23 cellular contexts compared by ENCODE assay signal in the genomic region with DNA sequence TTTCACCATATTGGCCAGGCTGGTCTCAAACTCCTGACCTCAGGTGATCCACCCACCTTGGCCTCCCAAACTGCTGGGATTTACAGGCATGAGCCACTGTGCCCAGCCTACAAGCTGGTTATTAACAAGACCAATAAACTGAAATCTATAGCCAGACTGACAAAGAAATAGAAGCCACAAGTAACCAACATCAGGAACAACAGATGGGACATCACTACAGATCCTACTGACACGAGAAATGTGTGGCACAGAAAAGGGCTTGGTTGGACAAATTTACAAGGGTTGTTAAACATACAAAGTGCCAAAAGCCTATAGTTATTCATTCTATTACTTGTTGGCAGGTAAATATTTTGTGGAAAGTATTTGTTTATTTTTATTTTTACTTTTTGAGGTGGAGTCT. TPM values are rescaled to one million over a fixed set of nuclear protein-coding genes. Genes with fewer than 3 reads are reported as not detected.
A peak's percentile ranks its signal among the peaks of the same experiment; 100 is the strongest.
DNase-seq lines count a peak whose midpoint lies in the region; ATAC-seq, FAIRE-seq and TF ChIP-seq lines count a peak whose summit lies in the region.
"Had no signal": no experiment of that assay in that cellular context is flagged by ENCODE, and none has a peak within 500 bp of the region (broad histone marks: within the 10 kb centered on the region; RNA-seq: fewer than 3 reads in every experiment).

No MANE protein-coding gene starts in this region.

- intact Hi-C loops in A673 (cut with micrococcal nuclease; ENCODE audit: unreplicated experiment) (no loop called here), endothelial cell of umbilical vein (cut with micrococcal nuclease) (loop anchor here (2.0 to 5.0 kb wide), 2 partner anchors 16 to 34 kb away; a partner anchor contains a TSS), dorsolateral prefrontal cortex (cut with DNase I) (no loop called here)

- peak overlapping the region; percentile 7 for H3K9ac ChIP-seq in endothelial cell of umbilical vein (replicated peaks; ENCODE audit: extremely low read depth, insufficient read depth, low read length)
- H3K9ac ChIP-seq: BLaER1 had no signal

- H3K27ac ChIP-seq in A673 (ENCODE audit: low read depth, low read length, poor library complexity, severe bottlenecking) (peak overlapping the region; percentile 2), RWPE2 (ENCODE audit: poor library complexity, severe bottlenecking) (peak overlapping the region; percentile 71), endothelial cell of umbilical vein (ENCODE audit: insufficient read depth, low read depth, low read length) (peak overlapping the region; percentile 86), osteoblast (ENCODE audit: low read depth, low read length) (peak overlapping the region; percentile 57), dorsolateral prefrontal cortex (no peak overlapping the region)
- H3K27ac ChIP-seq: BLaER1, SJCRH30 had no signal

- H4K20me1 ChIP-seq in endothelial cell of umbilical vein (replicated peaks; ENCODE audit: control insufficient read depth, extremely low read depth, insufficient read depth, low read length), result peaks cover 2% of the 10 kb centered on the region
- peaks cover 61% of the 10 kb centered on the region for H4K20me1 ChIP-seq in osteoblast (ENCODE audit: insufficient read depth, low read length)

- no peak for TF ChIP-seq POLR2A in endothelial cell of umbilical vein (IDR thresholded peaks at IDR 0.05; ENCODE audit: low read depth, low read length)

- H3K36me3 ChIP-seq in A673 (ENCODE audit: insufficient read depth, low read length, poor library complexity, severe bottlenecking) (peaks cover 36% of the 10 kb centered on the region), RWPE2 (ENCODE audit: low read depth) (peaks cover 66% of the 10 kb centered on the region), endothelial cell of umbilical vein (ENCODE audit: control insufficient read depth in 2 of 2, extremely low read depth in 1 of 2, insufficient read depth in 2 of 2, low read length in 2 of 2) (peaks cover 2 to 8% of the 10 kb centered on the region in 2 experiments), osteoblast (ENCODE audit: insufficient read depth, low read length) (peaks cover 5% of the 10 kb centered on the region)

- CTCF ChIA-PET in A673 (lab: Charles Lee) (no interaction called here), endothelial cell of umbilical vein (lab: Charles Lee) (interaction anchor here (1.0 to 4.7 kb wide), 6 partner anchors 10 to 61 kb away, joined by 3 to 23 read pairs (median 9); no protein-coding TSS in a partner anchor)

- dilution Hi-C loops in endothelial cell of umbilical vein (cut with MboI; ENCODE audit: extremely low pct_ligation_motif_present, low sequenced_read_pairs), result no loop called here

- no peaks in the 10 kb centered on the region for H3K9me1 ChIP-seq in endothelial cell of umbilical vein (replicated peaks; ENCODE audit: control insufficient read depth, extremely low read depth, insufficient read depth, low read length)

- peak overlapping the region; percentile 44 for H3K4me2 ChIP-seq in endothelial cell of umbilical vein (ENCODE audit: insufficient read depth, low read length)
- peak overlapping the region; percentile 45 for H3K4me2 ChIP-seq in osteoblast (ENCODE audit: insufficient read depth, low read length)
- H3K4me2 ChIP-seq: BLaER1 had no signal

- TF ChIP-seq CTCF in A673 (conservative IDR thresholded peaks at IDR 0.05; ENCODE audit: low read depth, low read length) (no peak), RWPE2 (IDR thresholded peaks at IDR 0.05; ENCODE audit: poor library complexity, severe bottlenecking) (no peak), endothelial cell of umbilical vein (IDR thresholded peaks at IDR 0.05; ENCODE audit: extremely low read depth in 1 of 2, insufficient read depth in 1 of 2, low read depth in 1 of 2, low read length in 2 of 2) (no peak), osteoblast (IDR thresholded peaks at IDR 0.05; ENCODE audit: extremely low read depth, low read depth, low read length) (no peak), dorsolateral prefrontal cortex (IDR thresholded peaks at IDR 0.05 in 54 of 56, conservative IDR thresholded peaks at IDR 0.05 in 2 of 56; ENCODE audit: low read depth in 1 of 56, partially characterized antibody in 56 of 56) (no peak)

- H3K4me3 ChIP-seq in A673 (ENCODE audit: low read depth, low read length, poor library complexity, severe bottlenecking) (no peak overlapping the region), RWPE2 (ENCODE audit: severe bottlenecking) (no peak overlapping the region), endothelial cell of umbilical vein (replicated peaks in 1 of 3; ENCODE audit: insufficient read depth in 1 of 3, low read depth in 1 of 3, low read length in 3 of 3) (no peak overlapping the region), osteoblast (ENCODE audit: insufficient read depth, low read length) (no peak overlapping the region), dorsolateral prefrontal cortex (no peak overlapping the region)
- H3K4me3 ChIP-seq: BLaER1, SJCRH30 had no signal

- H3K9me3 ChIP-seq in A673 (ENCODE audit: low read depth, low read length, poor library complexity, severe bottlenecking), result peaks cover 4% of the 10 kb centered on the region
- H3K9me3 ChIP-seq in RWPE2 (ENCODE audit: severe bottlenecking), result no peaks in the 10 kb centered on the region
- H3K9me3 ChIP-seq in endothelial cell of umbilical vein (replicated peaks; ENCODE audit: control insufficient read depth, insufficient read depth, low read length), result no peaks in the 10 kb centered on the region
- no peaks in the 10 kb centered on the region for H3K9me3 ChIP-seq in osteoblast (ENCODE audit: low read depth, low read length)

- no TSS peak for BruUV-seq in A673 (replicated peaks; lab: Mats Ljungman, UMichigan)
- BruUV-seq in endothelial cell of umbilical vein (replicated peaks; lab: Mats Ljungman, UMichigan), result no TSS peak

- no peak overlapping the region for H2AFZ ChIP-seq in endothelial cell of umbilical vein (ENCODE audit: low read depth, low read length)
- no peak overlapping the region for H2AFZ ChIP-seq in osteoblast (ENCODE audit: low read length)

- H3K79me2 ChIP-seq in endothelial cell of umbilical vein (ENCODE audit: control insufficient read depth, insufficient read depth, low read length), result peaks cover 81% of the 10 kb centered on the region
- peaks cover 89% of the 10 kb centered on the region for H3K79me2 ChIP-seq in osteoblast (ENCODE audit: insufficient read depth, low read length)

- H3K4me1 ChIP-seq in A673 (ENCODE audit: insufficient read depth, low read length, poor library complexity, severe bottlenecking) (no peaks in the 10 kb centered on the region), RWPE2 (ENCODE audit: insufficient read depth, poor library complexity, severe bottlenecking) (peaks cover 16% of the 10 kb centered on the region), endothelial cell of umbilical vein (ENCODE audit: control insufficient read depth, extremely low read depth, insufficient read depth, low read length) (peaks cover 42% of the 10 kb centered on the region), osteoblast (ENCODE audit: insufficient read depth, low read length) (peaks cover 16% of the 10 kb centered on the region)
- H3K4me1 ChIP-seq: SJCRH30 had no signal

- ATAC-seq in RWPE2 (ENCODE audit: low read depth) (no peak), GM18502 (IDR thresholded peaks at IDR 0.05; ENCODE audit: poor library complexity, unreplicated experiment) (no peak)
- ATAC-seq: Panc1 had no signal

- DNase-seq in A673 (ENCODE audit: low spot score) (no peak), RWPE2 (ENCODE audit: low spot score) (peak; percentile 33), endothelial cell of umbilical vein (ENCODE audit: low read depth, low spot score) (no peak), osteoblast (ENCODE audit: insufficient read length, low spot score, missing footprints) (no peak), Ammon's horn (ENCODE audit: low spot score) (no peak), dorsolateral prefrontal cortex (no peak), AML-193 (lab: John Stamatoyannopoulos, UW) (no peak)
- DNase-seq: CD4-positive, alpha-beta T cell; COR-L47; DMS79; Kasumi-1; MM.1S; NCI-H1092; NCI-H1436; NCI-H187 treated with DMSO at 0.1 percent for 48 hours; NCI-H2107; NCI-H510A treated with DMSO at 0.1 percent for 48 hours; NCI-H748 treated with DMSO at 0.1 percent for 48 hours; SJCRH30 had no signal

- H3K27me3 ChIP-seq in A673 (replicated peaks; ENCODE audit: insufficient read depth, low read depth, low read length, poor library complexity) (no peaks in the 10 kb centered on the region), RWPE2 (ENCODE audit: insufficient read depth, poor library complexity, severe bottlenecking) (no peaks in the 10 kb centered on the region), endothelial cell of umbilical vein (ENCODE audit: control insufficient read depth in 2 of 2, insufficient read depth in 2 of 2, low read length in 2 of 2) (no peaks in the 10 kb centered on the region), osteoblast (ENCODE audit: insufficient read depth, low read length) (no peaks in the 10 kb centered on the region), dorsolateral prefrontal cortex (no peaks in the 10 kb centered on the region)
- H3K27me3 ChIP-seq: BLaER1, SJCRH30 had no signal

- peak; percentile 28 for FAIRE-seq in endothelial cell of umbilical vein (lab: Jason Lieb, UNC)

- POLR2A ChIA-PET in A673 (lab: Charles Lee; ENCODE audit: low non-redundant PET), result no interaction called here
- POLR2A ChIA-PET in endothelial cell of umbilical vein (lab: Charles Lee), result no interaction called here

RNA-seq across cellular contexts. Expression of a gene that starts 11.6 kb away (rescaled TPM):
- total RNA-seq in A673 (2021), result 238 and 250 TPM in 2 replicates
- 158 and 167 TPM in 2 replicates for total RNA-seq in endothelial cell of umbilical vein
- 85.2 and 97.2 TPM in 2 replicates for polyA plus RNA-seq in endothelial cell of umbilical vein
- polyA plus RNA-seq in endothelial cell of umbilical vein (2011; cell fraction: cytosol; rRNA removed), result 64.9 and 83.8 TPM in 2 replicates
- polyA plus RNA-seq in endothelial cell of umbilical vein (2011; cell fraction: nucleus; rRNA removed), result 382 and 473 TPM in 2 replicates
- 74.8 and 83.4 TPM in 2 replicates for polyA plus RNA-seq in endothelial cell of umbilical vein (2012)
- polyA minus RNA-seq in endothelial cell of umbilical vein, result 58.0 and 69.6 TPM in 2 replicates
- polyA minus RNA-seq in endothelial cell of umbilical vein (2011; cell fraction: cytosol; rRNA and poly(A)+ RNA removed), result 90.6 TPM
- 110 and 182 TPM in 2 replicates for polyA minus RNA-seq in endothelial cell of umbilical vein (2011; cell fraction: nucleus; rRNA and poly(A)+ RNA removed)
- total RNA-seq in osteoblast, result 60.4 TPM in 2 replicates
- 100 to 1,000 TPM in 85 of 120 experiments, 10 to 100 TPM in 35; 81.6 to 178 (median 109) TPM for total RNA-seq in dorsolateral prefrontal cortex

RNA-seq across cellular contexts. Expression of a gene that starts 32.9 kb away (rescaled TPM):
- total RNA-seq in A673 (2021) (2.1 and 2.7 TPM in 2 replicates), endothelial cell of umbilical vein (1.1 and 2.1 TPM in 2 replicates), osteoblast (under 0.01 and 0.29 TPM in 2 replicates), dorsolateral prefrontal cortex (10 to 100 TPM in 1 of 120 experiments, 1 to 10 TPM in 113, under 1 TPM in 6; 0.38 to 13.1 (median 3.6) TPM)
- polyA plus RNA-seq in endothelial cell of umbilical vein, result 0.06 and 0.22 TPM in 2 replicates
- polyA plus RNA-seq in endothelial cell of umbilical vein (2011; cell fraction: cytosol; rRNA removed), result 0.14 TPM in 2 replicates
- polyA plus RNA-seq in endothelial cell of umbilical vein (2011; cell fraction: nucleus; rRNA removed), result 0.76 and 0.90 TPM in 2 replicates
- polyA plus RNA-seq in endothelial cell of umbilical vein (2012), result not detected in 2 replicates
- polyA minus RNA-seq in endothelial cell of umbilical vein, result 0.19 and 0.23 TPM in 2 replicates
- polyA minus RNA-seq in endothelial cell of umbilical vein (2011; cell fraction: cytosol; rRNA and poly(A)+ RNA removed), result not detected
- 0.24 and 0.53 TPM in 2 replicates for polyA minus RNA-seq in endothelial cell of umbilical vein (2011; cell fraction: nucleus; rRNA and poly(A)+ RNA removed)
- total RNA-seq: A172 had no signal

RNA-seq across cellular contexts. Expression of a gene that starts 43.4 kb away (rescaled TPM):
- 154 and 192 TPM in 2 replicates for total RNA-seq in A673 (2021)
- 322 and 361 TPM in 2 replicates for total RNA-seq in endothelial cell of umbilical vein
- 954 and 1,384 TPM in 2 replicates for polyA plus RNA-seq in endothelial cell of umbilical vein
- polyA plus RNA-seq in endothelial cell of umbilical vein (2011; cell fraction: cytosol; rRNA removed), result 542 and 715 TPM in 2 replicates
- polyA plus RNA-seq in endothelial cell of umbilical vein (2011; cell fraction: nucleus; rRNA removed), result 348 and 443 TPM in 2 replicates
- polyA plus RNA-seq in endothelial cell of umbilical vein (2012), result 232 and 368 TPM in 2 replicates
- 127 and 173 TPM in 2 replicates for polyA minus RNA-seq in endothelial cell of umbilical vein
- 41.4 TPM for polyA minus RNA-seq in endothelial cell of umbilical vein (2011; cell fraction: cytosol; rRNA and poly(A)+ RNA removed)
- 40.5 and 94.7 TPM in 2 replicates for polyA minus RNA-seq in endothelial cell of umbilical vein (2011; cell fraction: nucleus; rRNA and poly(A)+ RNA removed)
- total RNA-seq in osteoblast, result 31.5 and 43.8 TPM in 2 replicates
- total RNA-seq in dorsolateral prefrontal cortex, result 100 to 1,000 TPM in 116 of 120 experiments, 10 to 100 TPM in 4; 67.0 to 225 (median 142) TPM

RNA-seq across cellular contexts. Expression of a gene that starts 55.4 kb away (rescaled TPM):
- total RNA-seq in A673 (2021) (42.4 and 47.7 TPM in 2 replicates), endothelial cell of umbilical vein (4.8 and 8.1 TPM in 2 replicates), osteoblast (5.0 and 8.7 TPM in 2 replicates), dorsolateral prefrontal cortex (10 to 100 TPM in 36 of 120 experiments, 1 to 10 TPM in 80, under 1 TPM in 1, not detected in 3; 0.64 to 75.6 (median 7.4) TPM)
- 3.0 and 3.1 TPM in 2 replicates for polyA plus RNA-seq in endothelial cell of umbilical vein
- polyA plus RNA-seq in endothelial cell of umbilical vein (2011; cell fraction: cytosol; rRNA removed), result 2.9 and 3.9 TPM in 2 replicates
- polyA plus RNA-seq in endothelial cell of umbilical vein (2011; cell fraction: nucleus; rRNA removed), result 3.3 and 3.7 TPM in 2 replicates
- 2.8 and 4.2 TPM in 2 replicates for polyA plus RNA-seq in endothelial cell of umbilical vein (2012)
- 0.91 TPM in 1 of 2 replicates, not detected in the other for polyA minus RNA-seq in endothelial cell of umbilical vein
- 143 TPM for polyA minus RNA-seq in endothelial cell of umbilical vein (2011; cell fraction: cytosol; rRNA and poly(A)+ RNA removed)
- polyA minus RNA-seq in endothelial cell of umbilical vein (2011; cell fraction: nucleus; rRNA and poly(A)+ RNA removed), result 3.5 and 5.3 TPM in 2 replicates
- total RNA-seq: A172 had no signal

RNA-seq across cellular contexts. Expression of a gene that starts 59.8 kb away (rescaled TPM):
- total RNA-seq in A673 (2021) (34.0 and 48.0 TPM in 2 replicates), endothelial cell of umbilical vein (25.3 and 29.9 TPM in 2 replicates), osteoblast (3.2 and 5.1 TPM in 2 replicates), dorsolateral prefrontal cortex (10 to 100 TPM in 118 of 120 experiments, 1 to 10 TPM in 2; 8.9 to 23.4 (median 15.6) TPM)
- polyA plus RNA-seq in endothelial cell of umbilical vein, result 16.5 and 16.8 TPM in 2 replicates
- 10.1 and 15.0 TPM in 2 replicates for polyA plus RNA-seq in endothelial cell of umbilical vein (2011; cell fraction: cytosol; rRNA removed)
- 16.3 and 20.8 TPM in 2 replicates for polyA plus RNA-seq in endothelial cell of umbilical vein (2011; cell fraction: nucleus; rRNA removed)
- polyA plus RNA-seq in endothelial cell of umbilical vein (2012), result 6.7 and 9.0 TPM in 2 replicates
- polyA minus RNA-seq in endothelial cell of umbilical vein, result 3.8 and 6.5 TPM in 2 replicates
- polyA minus RNA-seq in endothelial cell of umbilical vein (2011; cell fraction: cytosol; rRNA and poly(A)+ RNA removed), result 26.7 TPM
- polyA minus RNA-seq in endothelial cell of umbilical vein (2011; cell fraction: nucleus; rRNA and poly(A)+ RNA removed), result 6.3 and 10.4 TPM in 2 replicates

Comparison
In these comparisons a context has a peak if more than half of its experiments do, and no peak if none do; other contexts are left out.
1. H3K27ac ChIP-seq: peak in A673 (single experiment), RWPE2 (single experiment), endothelial cell of umbilical vein (single experiment) and osteoblast (single experiment); none in dorsolateral prefrontal cortex (0 of 59).